7 cellular contexts compared by ENCODE assay signal in the genomic region with DNA sequence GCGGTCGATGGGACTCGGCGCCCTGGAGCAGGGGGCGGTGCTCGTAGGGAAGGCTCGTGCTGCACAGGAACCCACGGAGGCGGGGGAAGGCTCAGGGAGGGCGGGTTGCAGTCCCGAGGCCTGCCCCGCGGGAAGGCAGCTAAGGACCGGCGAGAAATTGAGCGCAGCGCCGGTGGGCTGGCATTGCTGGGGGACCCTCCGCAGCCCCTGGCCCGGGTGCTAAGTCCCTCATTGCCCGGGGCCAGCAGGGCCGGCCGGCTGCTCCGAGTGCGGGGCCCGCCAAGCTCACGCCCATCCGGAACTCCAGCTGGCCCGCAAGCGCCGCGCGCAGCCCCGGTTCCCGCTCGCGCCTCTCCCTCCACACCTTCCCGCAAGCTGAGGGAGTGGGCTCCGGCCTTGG.
DNase-seq lines count a peak whose midpoint lies in the region; ATAC-seq, FAIRE-seq and TF ChIP-seq lines count a peak whose summit lies in the region.
"Not testable (repeated sequence)": the region's sequence is repeated elsewhere in the genome, so short reads cannot be mapped to it uniquely, and the experiment has no call there.

No MANE protein-coding gene starts in this region.

- not testable (repeated sequence) for H3F3A ChIP-seq in GM23338 (replicated peaks; ENCODE audit: low read depth); smooth muscle cell (ENCODE audit: low read depth)

- WGBS in right cardiac atrium: 94% methylated on average over 36 of the region's 39 CpGs
- WGBS in neuronal stem cell (ENCODE audit: extremely low coverage in 2 of 2, insufficient read length in 2 of 2, insufficient replicate concordance in 1 of 2), 2 donors: no CpG with 5 or more reads among the region's 39 CpGs
- WGBS in smooth muscle cell (ENCODE audit: low lambda C conversion rate): 23% methylated on average over 3 of the region's 39 CpGs

- H2BK5ac ChIP-seq in neuronal stem cell (ENCODE audit: low read length): not testable (repeated sequence)

- not testable (repeated sequence) for H3K79me2 ChIP-seq in GM23338 (replicated peaks; ENCODE audit: insufficient read depth)
- peaks cover 16% of the 10 kb centered on the region for H3K79me2 ChIP-seq in smooth muscle cell (ENCODE audit: low read depth)

- not testable (repeated sequence) for H2BK120ac ChIP-seq in neuronal stem cell (ENCODE audit: low read depth, low read length)

- H3K4me3 ChIP-seq in GM23338; right cardiac atrium (ENCODE audit: low read length); kidney (ENCODE audit: low read length in 2 of 2): not testable (repeated sequence)
- H3K4me3 ChIP-seq in neuronal stem cell (ENCODE audit: low read length in 2 of 2) (peak overlapping the region in 1 of 2 donors; percentile 28), smooth muscle cell (peak overlapping the region; percentile 63)

- H3K27ac ChIP-seq in GM23338 (ENCODE audit: low read depth); right cardiac atrium (ENCODE audit: low read length); kidney (ENCODE audit: low read depth in 2 of 2, low read length in 2 of 2); neuronal stem cell (replicated peaks; ENCODE audit: low read length); smooth muscle cell (ENCODE audit: low read depth): not testable (repeated sequence)

- H3K4me1 ChIP-seq in GM23338 (ENCODE audit: insufficient read depth); right cardiac atrium (ENCODE audit: control insufficient read depth, insufficient read depth, low read length); kidney (ENCODE audit: control insufficient read depth in 1 of 2, insufficient read depth in 1 of 2, low read depth in 1 of 2, low read length in 2 of 2); neuronal stem cell (ENCODE audit: control insufficient read depth in 2 of 2, insufficient read depth in 1 of 2, low read depth in 1 of 2, low read length in 2 of 2); smooth muscle cell (ENCODE audit: low read depth): not testable (repeated sequence)

- not testable (repeated sequence) for H3K27me3 Mint-ChIP-seq in GM23338 (ENCODE audit: insufficient read depth, low read depth, poor library complexity); WTC11 (ENCODE audit: low read depth)

- H2BK12ac ChIP-seq in neuronal stem cell (ENCODE audit: low read length): not testable (repeated sequence)

- H3K23ac ChIP-seq in neuronal stem cell (ENCODE audit: low read depth, low read length, poor library complexity): not testable (repeated sequence)

- not testable (repeated sequence) for FAIRE-seq in kidney (lab: Jason Lieb, UNC)

- not testable (repeated sequence) for H3K27me3 ChIP-seq in GM23338 (ENCODE audit: insufficient read depth); right cardiac atrium (ENCODE audit: control insufficient read depth, insufficient read depth); neuronal stem cell (ENCODE audit: control insufficient read depth in 3 of 3, insufficient read depth in 3 of 3, low read depth in 1 of 3, low read length in 3 of 3); smooth muscle cell (ENCODE audit: low read depth)

- H3K4me1 Mint-ChIP-seq in GM23338, WTC11: not testable (repeated sequence)

- not testable (repeated sequence) for H2AK5ac ChIP-seq in neuronal stem cell (ENCODE audit: low read depth, low read length)

- H3K4me3 Mint-ChIP-seq in GM23338: not testable (repeated sequence)
- peak overlapping the region; percentile 24; the same call in 1 of the 2 replicates for H3K4me3 Mint-ChIP-seq in WTC11

- intact Hi-C loops in right cardiac atrium (cut with DNase I); kidney (cut with DNase I): not testable (repeated sequence)

- not testable (repeated sequence) for H3K36me3 Mint-ChIP-seq in GM23338 (ENCODE audit: low read depth); WTC11

- not testable (repeated sequence) for H3K18ac ChIP-seq in neuronal stem cell (ENCODE audit: low read length)

- not testable (repeated sequence) for H2BK15ac ChIP-seq in neuronal stem cell (ENCODE audit: low read length)

- not testable (repeated sequence) for H3K9me2 ChIP-seq in GM23338 (ENCODE audit: insufficient read depth)

- DNase-seq in GM23338 (ENCODE audit: low spot score); neuronal stem cell (ENCODE audit: low spot score); smooth muscle cell (lab: John Stamatoyannopoulos, UW; ENCODE audit: unreplicated experiment): not testable (repeated sequence)
- DNase-seq in NCI-H146 (lab: John Stamatoyannopoulos, UW): peak; percentile 84
- DNase-seq in WTC11 (ENCODE audit: low spot score): peak; percentile 19
- DNase-seq in right cardiac atrium: peak in 2 of 3 donors; percentile 25 to 50
- DNase-seq in kidney: peak; percentile 43

- H3K9me3 ChIP-seq in right cardiac atrium (ENCODE audit: control insufficient read depth, low read length); kidney (ENCODE audit: control insufficient read depth in 1 of 2, low read length in 2 of 2); neuronal stem cell (replicated peaks in 1 of 2; ENCODE audit: control insufficient read depth in 2 of 2, insufficient read depth in 1 of 2, low read depth in 1 of 2, low read length in 2 of 2); smooth muscle cell (replicated peaks; ENCODE audit: low read depth): not testable (repeated sequence)

- not testable (repeated sequence) for H3K4me2 ChIP-seq in GM23338; neuronal stem cell (ENCODE audit: insufficient read depth, low read length, poor library complexity, severe bottlenecking)
- H3K4me2 ChIP-seq in smooth muscle cell: peak overlapping the region; percentile 82

- TF ChIP-seq CTCF in GM23338 (conservative IDR thresholded peaks at IDR 0.05; ENCODE audit: low read depth in 2 of 2); WTC11 (IDR thresholded peaks at IDR 0.05); kidney (IDR thresholded peaks at IDR 0.05; ENCODE audit: borderline replicate concordance, extremely low read depth, insufficient read depth); smooth muscle cell (IDR thresholded peaks at IDR 0.05; ENCODE audit: borderline replicate concordance, insufficient read depth, poor library complexity, severe bottlenecking): not testable (repeated sequence)

- CTCF ChIA-PET in WTC11 (lab: Charles Lee): interaction anchor here (1.0 kb wide), 1 partner anchor 22 kb away, joined by 4 read pairs; no protein-coding TSS in a partner anchor

- peak overlapping the region; percentile 74; the same call in 1 of the 2 replicates for H2AFZ ChIP-seq in GM23338
- H2AFZ ChIP-seq in neuronal stem cell (ENCODE audit: low read length): peak overlapping the region; percentile 56
- H2AFZ ChIP-seq in smooth muscle cell (ENCODE audit: low read depth): peak overlapping the region; percentile 80

- POLR2A ChIA-PET in WTC11 (lab: Charles Lee): interaction anchor here (0.6 kb wide), 1 partner anchor 1822 kb away, joined by 5 read pairs; no protein-coding TSS in a partner anchor

- not testable (repeated sequence) for ATAC-seq in GM23338, WTC11, right cardiac atrium

- H3K9ac ChIP-seq in kidney (ENCODE audit: low read length in 2 of 2); neuronal stem cell (ENCODE audit: low read depth, low read length, poor library complexity); smooth muscle cell (ENCODE audit: low read depth): not testable (repeated sequence)

- H3K36me3 ChIP-seq in GM23338 (ENCODE audit: insufficient read depth); kidney (ENCODE audit: control insufficient read depth in 1 of 2, insufficient read depth in 2 of 2, low read length in 2 of 2); neuronal stem cell (replicated peaks in 1 of 2; ENCODE audit: control insufficient read depth in 2 of 2, insufficient read depth in 2 of 2, low read length in 2 of 2); smooth muscle cell (ENCODE audit: low read depth): not testable (repeated sequence)

- not testable (repeated sequence) for H3K9me3 Mint-ChIP-seq in GM23338, WTC11

- not testable (repeated sequence) for H3K79me1 ChIP-seq in neuronal stem cell (ENCODE audit: low read depth, low read length)

- not testable (repeated sequence) for H3K14ac ChIP-seq in neuronal stem cell (ENCODE audit: low read length)

- H4K8ac ChIP-seq in neuronal stem cell (ENCODE audit: low read depth, low read length): not testable (repeated sequence)

- H4K20me1 ChIP-seq in GM23338 (replicated peaks; ENCODE audit: insufficient read depth); smooth muscle cell (ENCODE audit: low read depth): not testable (repeated sequence)

- H4K91ac ChIP-seq in neuronal stem cell (ENCODE audit: low read depth, low read length, poor library complexity): not testable (repeated sequence)

- H3K27ac Mint-ChIP-seq in GM23338, WTC11: not testable (repeated sequence)

- not testable (repeated sequence) for H3K4ac ChIP-seq in neuronal stem cell (ENCODE audit: low read length)
